ENCODE assay signal across 8 cellular contexts in genomic region chr11:110349109-110349996, GRCh38. TPM values are rescaled to one million over a fixed set of nuclear protein-coding genes. Genes with fewer than 3 reads are reported as not detected.
DNase-seq lines count a peak whose midpoint lies in the region; ATAC-seq and TF ChIP-seq lines count a peak whose summit lies in the region.

No MANE protein-coding gene starts in this region.

- H3K4me3 ChIP-seq in H7 (ENCODE audit: insufficient read depth, low read depth, low read length) (no peak overlapping the region), thymus (ENCODE audit: low read length) (no peak overlapping the region), coronary artery (no peak overlapping the region)

- 87% methylated on average over 7 of the region's 7 CpGs for WGBS in thymus

- H3K4me1 ChIP-seq in thymus (ENCODE audit: control insufficient read depth, insufficient read depth, low read length): no peaks in the 10 kb centered on the region

- peak; percentile 70 for ATAC-seq in GM18505 (IDR thresholded peaks at IDR 0.05; ENCODE audit: unreplicated experiment)

- H3K27me3 ChIP-seq in H7 (ENCODE audit: control insufficient read depth, insufficient read depth, low read length) (no peaks in the 10 kb centered on the region), thymus (ENCODE audit: control insufficient read depth, insufficient read depth) (no peaks in the 10 kb centered on the region)

- peak; percentile 39 for TF ChIP-seq POLR2A in GM18505 (IDR thresholded peaks at IDR 0.05; ENCODE audit: borderline replicate concordance, extremely low read depth, insufficient read depth, insufficient read length)

- no peaks in the 10 kb centered on the region for H3K9me3 ChIP-seq in thymus (ENCODE audit: control insufficient read depth)

- peak; percentile 19 for DNase-seq in H7
- DNase-seq in SK-MEL-5 (ENCODE audit: low read depth, low spot score): peak; percentile 98
- peak; percentile 24 for DNase-seq in fibroblast of peridontal ligament (ENCODE audit: extremely low read depth)
- DNase-seq in occipital lobe (lab: John Stamatoyannopoulos, UW): no peak
- DNase-seq in coronary artery (ENCODE audit: low spot score): no peak
- no peak for DNase-seq in T1000 (lab: John Stamatoyannopoulos, UW)

- peak overlapping the region; percentile 52 for H3K27ac ChIP-seq in thymus (ENCODE audit: low read depth)
- H3K27ac ChIP-seq in coronary artery: no peak overlapping the region

- in situ Hi-C loops in SK-MEL-5 (cut with HindIII; ENCODE audit: low pct_unique_long_range_greater_than_20kb, low sequenced_read_pairs): no loop called here

- no peak for TF ChIP-seq CTCF in coronary artery (IDR thresholded peaks at IDR 0.05)

- H3K36me3 ChIP-seq in H7 (replicated peaks; ENCODE audit: control insufficient read depth, insufficient read depth, low read length) (no peaks in the 10 kb centered on the region), thymus (ENCODE audit: control insufficient read depth, insufficient read depth) (no peaks in the 10 kb centered on the region)

RNA-seq across cellular contexts. Expression of gene RDX, which starts 52.9 kb away (rescaled TPM):
- 64.6 and 72.1 TPM in 2 replicates for total RNA-seq in H7 (2014; rRNA removed; shearing (Covaris generic))
- total RNA-seq in SK-MEL-5 (2014; rRNA removed; shearing (Covaris generic)): 99.6 and 107 TPM in 2 replicates
- polyA plus RNA-seq in SK-MEL-5 (2015; cell fraction: cytosol; rRNA removed): 62.0 and 79.5 TPM in 2 replicates
- 49.0 and 52.9 TPM in 2 replicates for polyA plus RNA-seq in SK-MEL-5 (2015; cell fraction: nucleus; rRNA removed)
- 23.5 TPM for polyA plus RNA-seq in thymus
- 83.1 TPM for total RNA-seq in occipital lobe

Comparison
In these comparisons a context has a peak if more than half of its experiments do, and no peak if none do; other contexts are left out.
1. DNase-seq: peak in H7 (single experiment), SK-MEL-5 (single experiment) and fibroblast of peridontal ligament (single experiment); none in occipital lobe (single experiment), coronary artery (single experiment) and T1000 (single experiment).